In the genomic region with DNA sequence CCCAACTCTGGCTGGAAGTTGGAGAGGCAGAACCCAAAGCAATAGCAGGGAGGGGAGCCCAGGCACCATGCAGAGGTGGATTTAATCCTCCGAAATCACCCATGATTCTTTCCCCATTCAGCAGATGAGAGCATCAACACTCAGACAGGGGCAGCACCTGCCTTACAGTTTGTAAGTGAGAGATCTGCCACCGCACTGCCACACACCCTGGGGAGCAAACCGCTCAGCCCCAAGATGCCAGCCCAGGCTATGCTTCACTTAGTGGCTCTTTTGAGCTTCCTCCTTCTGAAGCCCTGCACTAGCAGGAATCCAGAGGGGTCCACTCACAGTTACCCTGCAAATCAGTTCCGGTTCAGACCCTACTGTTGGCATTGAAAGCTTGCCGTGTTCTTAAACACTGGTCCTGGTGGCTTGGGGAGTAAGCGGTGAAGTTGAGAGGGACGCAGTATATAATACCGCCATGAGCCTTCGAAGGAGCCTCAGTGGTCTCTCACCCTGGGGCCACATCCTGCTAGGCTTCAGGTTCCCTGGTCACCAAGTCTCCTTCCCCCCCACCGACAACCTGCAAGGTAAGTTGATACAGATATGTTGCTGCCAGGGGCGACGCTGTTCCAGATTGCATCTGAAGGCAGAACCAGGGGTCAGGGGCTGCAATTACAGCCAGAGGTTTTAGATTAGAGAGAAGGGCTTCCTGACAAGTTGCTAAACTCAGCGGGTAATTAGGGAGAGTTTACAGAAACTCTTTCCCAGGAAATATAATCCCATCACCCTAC, we compare ENCODE assay signal across 20 cellular contexts.
DNase-seq lines count a peak whose midpoint lies in the region; ATAC-seq, FAIRE-seq and TF ChIP-seq lines count a peak whose summit lies in the region.
"Had no signal": no experiment of that assay in that cellular context is flagged by ENCODE, and none has a peak within 500 bp of the region (broad histone marks: within the 10 kb centered on the region; RNA-seq: fewer than 3 reads in every experiment).

No MANE protein-coding gene starts in this region.

- H3K79me2 ChIP-seq in GM23338 (replicated peaks; ENCODE audit: insufficient read depth) (no peaks in the 10 kb centered on the region), GM12878 (ENCODE audit: control insufficient read depth, insufficient read depth, low read length) (no peaks in the 10 kb centered on the region)

- H3K36me3 ChIP-seq in GM23338 (ENCODE audit: insufficient read depth) (no peaks in the 10 kb centered on the region), GM12878 (ENCODE audit: control insufficient read depth in 2 of 2, insufficient read depth in 2 of 2, low read length in 1 of 2) (no peaks in the 10 kb centered on the region), BE2C (no peaks in the 10 kb centered on the region)
- no peaks in the 10 kb centered on the region for H3K36me3 ChIP-seq in naive thymus-derived CD4-positive, alpha-beta T cell (ENCODE audit: control insufficient read depth in 2 of 3, insufficient read depth in 3 of 3, low read length in 3 of 3)

- TF ChIP-seq EP300 in GM12878 (IDR thresholded peaks at IDR 0.05; ENCODE audit: borderline replicate concordance in 1 of 2, control insufficient read depth in 1 of 2, low read depth in 2 of 2, low read length in 2 of 2) = no peak

- no TSS peak for BruUV-seq in GM12878 (replicated peaks; lab: Mats Ljungman, UMichigan)

- TF ChIP-seq CTCF in GM23338 (conservative IDR thresholded peaks at IDR 0.05; ENCODE audit: low read depth in 2 of 2) (no peak), GM12878 (IDR thresholded peaks at IDR 0.05 in 2 of 3, conservative IDR thresholded peaks at IDR 0.05 in 1 of 3; ENCODE audit: control insufficient read depth in 2 of 3, extremely low read depth in 1 of 3, insufficient read depth in 1 of 3, low read depth in 3 of 3, low read length in 3 of 3) (no peak), BE2C (IDR thresholded peaks at IDR 0.05; ENCODE audit: low read depth, low read length) (no peak), D721Med (IDR thresholded peaks at IDR 0.05; ENCODE audit: insufficient read depth, missing control alignments) (no peak)

- peak; percentile 21 for DNase-seq in GM23338 (ENCODE audit: low spot score)
- no peak for DNase-seq in GM12878 (ENCODE audit: low read depth, low spot score)
- DNase-seq in naive thymus-derived CD4-positive, alpha-beta T cell = no peak
- no peak for DNase-seq in BE2C
- DNase-seq in D721Med (ENCODE audit: insufficient read length, low spot score) = no peak
- DNase-seq in NCI-H748 (lab: John Stamatoyannopoulos, UW; ENCODE audit: unreplicated experiment) = no peak
- DNase-seq: COR-L47; DMS53; NCI-H1436; NCI-H2081; NCI-H345; NCI-H526 treated with DMSO at 0.1 percent for 48 hours; NK-92 treated with Interleukin-12 subunit alpha and Interleukin-12 subunit beta, amount 100 ng/mL, for 24 hours; PC-3 had no signal

- H3K27ac Mint-ChIP-seq in GM23338 = 0 out of 2 replicates have a peak overlapping the region, but pooled peaks have one; percentile 6
- no peak overlapping the region for H3K27ac Mint-ChIP-seq in naive thymus-derived CD4-positive, alpha-beta T cell
- H3K27ac Mint-ChIP-seq in stimulated activated memory B cell treated with anti-CD40 and anti-IgM and Interleukin-4, amounts not matched to agents 10 μg/mL and 1 μg/mL and 100 μg/mL, for 72 hours = peak overlapping the region; percentile 31

- H3K9me2 ChIP-seq in GM23338 (ENCODE audit: insufficient read depth) = no peaks in the 10 kb centered on the region

- H4K20me1 ChIP-seq in GM23338 (replicated peaks; ENCODE audit: insufficient read depth) (no peaks in the 10 kb centered on the region), GM12878 (ENCODE audit: control insufficient read depth, insufficient read depth) (no peaks in the 10 kb centered on the region)

- FAIRE-seq in GM12878 (lab: Jason Lieb, UNC) = no peak
- no peak for FAIRE-seq in D721Med (lab: Jason Lieb, UNC)
- FAIRE-seq: GM19239 had no signal

- H3K4me2 ChIP-seq in GM23338 (peak overlapping the region; percentile 52), GM12878 (ENCODE audit: control insufficient read depth, insufficient read depth) (no peak overlapping the region)

- no peak for TF ChIP-seq RAD21 in GM12878 (IDR thresholded peaks at IDR 0.05; ENCODE audit: insufficient read depth, low read depth, low read length)

- in situ Hi-C loops in GM12878 (cut with MboI) = no loop called here

- peaks cover 19% of the 10 kb centered on the region for H3K27me3 Mint-ChIP-seq in GM23338 (ENCODE audit: insufficient read depth, low read depth, poor library complexity)
- H3K27me3 Mint-ChIP-seq in naive thymus-derived CD4-positive, alpha-beta T cell = peaks cover 0 to 13% (median 0%) of the 10 kb centered on the region in 5 donors
- H3K27me3 Mint-ChIP-seq in stimulated activated memory B cell treated with anti-CD40 and anti-IgM and Interleukin-4, amounts not matched to agents 10 μg/mL and 1 μg/mL and 100 μg/mL, for 72 hours = no peaks in the 10 kb centered on the region

- peaks cover 63% of the 10 kb centered on the region for H3K4me1 Mint-ChIP-seq in GM23338
- H3K4me1 Mint-ChIP-seq in naive thymus-derived CD4-positive, alpha-beta T cell = peaks cover 0 to 23% (median 0%) of the 10 kb centered on the region in 7 donors
- H3K4me1 Mint-ChIP-seq in stimulated activated memory B cell treated with anti-CD40 and anti-IgM and Interleukin-4, amounts not matched to agents 10 μg/mL and 1 μg/mL and 100 μg/mL, for 72 hours = peaks cover 48% of the 10 kb centered on the region

- H3K27me3 ChIP-seq in GM23338 (ENCODE audit: insufficient read depth) (no peaks in the 10 kb centered on the region), GM12878 (replicated peaks in 1 of 2; ENCODE audit: control insufficient read depth in 2 of 2, insufficient read depth in 2 of 2, low read length in 1 of 2) (no peaks in the 10 kb centered on the region), BE2C (peaks cover 87% of the 10 kb centered on the region)
- no peaks in the 10 kb centered on the region for H3K27me3 ChIP-seq in naive thymus-derived CD4-positive, alpha-beta T cell (ENCODE audit: control insufficient read depth in 2 of 2, insufficient read depth in 2 of 2, low read length in 2 of 2)

- no peak overlapping the region for H3K4me3 Mint-ChIP-seq in GM23338
- no peak overlapping the region for H3K4me3 Mint-ChIP-seq in naive thymus-derived CD4-positive, alpha-beta T cell
- H3K4me3 Mint-ChIP-seq in stimulated activated memory B cell treated with anti-CD40 and anti-IgM and Interleukin-4, amounts not matched to agents 10 μg/mL and 1 μg/mL and 100 μg/mL, for 72 hours = no peak overlapping the region

- no peaks in the 10 kb centered on the region; the same call in 2 of the 3 replicates for H3K36me3 Mint-ChIP-seq in GM23338 (ENCODE audit: low read depth)
- no peaks in the 10 kb centered on the region for H3K36me3 Mint-ChIP-seq in naive thymus-derived CD4-positive, alpha-beta T cell
- H3K36me3 Mint-ChIP-seq in stimulated activated memory B cell treated with anti-CD40 and anti-IgM and Interleukin-4, amounts not matched to agents 10 μg/mL and 1 μg/mL and 100 μg/mL, for 72 hours = no peaks in the 10 kb centered on the region
- H3K36me3 Mint-ChIP-seq: IgD-negative memory B cell had no signal

- H3K4me1 ChIP-seq in GM23338 (ENCODE audit: insufficient read depth) = peaks cover 44% of the 10 kb centered on the region
- peaks cover 6% of the 10 kb centered on the region for H3K4me1 ChIP-seq in GM12878 (ENCODE audit: control insufficient read depth, insufficient read depth, low read length)
- H3K4me1 ChIP-seq in naive thymus-derived CD4-positive, alpha-beta T cell (ENCODE audit: control insufficient read depth in 2 of 2, insufficient read depth in 2 of 2, low read length in 2 of 2) = no peaks in the 10 kb centered on the region
- H3K4me1 ChIP-seq in BE2C = no peaks in the 10 kb centered on the region

- TF ChIP-seq POLR2A in GM12878 (IDR thresholded peaks at IDR 0.05; ENCODE audit: low read depth, low read length) = no peak

- H3K4me3 ChIP-seq in GM23338 (no peak overlapping the region), GM12878 (no peak overlapping the region), BE2C (ENCODE audit: low read depth, low read length) (no peak overlapping the region)
- no peak overlapping the region for H3K4me3 ChIP-seq in naive thymus-derived CD4-positive, alpha-beta T cell (ENCODE audit: low read length)
- H3K4me3 ChIP-seq: SK-N-MC had no signal

- POLR2A ChIA-PET in GM12878 (lab: Charles Lee) = interaction anchor here (0.5 to 1.2 kb wide), 3 partner anchors 10 to 56 kb away, joined by 3 to 5 read pairs (median 4); no protein-coding TSS in a partner anchor
- POLR2A ChIA-PET in naive thymus-derived CD4-positive, alpha-beta T cell (lab: Charles Lee) = no interaction called here

- CTCF ChIA-PET in GM12878 (lab: Yijun Ruan, JAX) = interaction anchor here (0.9 to 1.4 kb wide), 3 partner anchors 10 to 45 kb away, joined by 3 to 5 read pairs (median 3); no protein-coding TSS in a partner anchor
- CTCF ChIA-PET in naive thymus-derived CD4-positive, alpha-beta T cell (lab: Charles Lee) = interaction anchor here (0.6 kb wide), 1 partner anchor 323 kb away, joined by 3 read pairs; no protein-coding TSS in a partner anchor

- no peak overlapping the region for H3K9ac ChIP-seq in GM12878 (ENCODE audit: control insufficient read depth, insufficient read depth, low read length)

- RAD21 ChIA-PET in GM12878 (lab: Charles Lee; ENCODE audit: unreplicated experiment) = interaction anchor here (0.8 to 1.4 kb wide), 5 partner anchors 10 to 82 kb away, joined by 3 to 4 read pairs (median 3); no protein-coding TSS in a partner anchor

- no peak for ATAC-seq in GM23338
- peak; percentile 57; the same call in 2 of the 3 replicates for ATAC-seq in GM12878
- peak; percentile 44 for ATAC-seq in naive thymus-derived CD4-positive, alpha-beta T cell
- ATAC-seq in stimulated activated memory B cell treated with anti-CD40 and anti-IgM and Interleukin-4, amounts not matched to agents 10 μg/mL and 1 μg/mL and 100 μg/mL, for 72 hours = peak; percentile 82
- ATAC-seq: PC-3, Right ventricle myocardium inferior had no signal

- H3K9me3 ChIP-seq in GM12878 (replicated peaks; ENCODE audit: control insufficient read depth, insufficient read depth, low read length) (no peaks in the 10 kb centered on the region), BE2C (no peaks in the 10 kb centered on the region)
- H3K9me3 ChIP-seq in naive thymus-derived CD4-positive, alpha-beta T cell (ENCODE audit: control insufficient read depth in 2 of 3, low read length in 3 of 3) = no peaks in the 10 kb centered on the region

- peaks cover 4% of the 10 kb centered on the region; the same call in 1 of the 3 replicates for H3K9me3 Mint-ChIP-seq in GM23338
- no peaks in the 10 kb centered on the region for H3K9me3 Mint-ChIP-seq in naive thymus-derived CD4-positive, alpha-beta T cell
- H3K9me3 Mint-ChIP-seq in stimulated activated memory B cell treated with anti-CD40 and anti-IgM and Interleukin-4, amounts not matched to agents 10 μg/mL and 1 μg/mL and 100 μg/mL, for 72 hours = no peaks in the 10 kb centered on the region
- H3K9me3 Mint-ChIP-seq: IgD-negative memory B cell had no signal

- H2AFZ ChIP-seq in GM23338 = no peak overlapping the region
- no peak overlapping the region for H2AFZ ChIP-seq in GM12878 (ENCODE audit: control insufficient read depth, low read depth, low read length)

- H3K27ac ChIP-seq in GM23338 (ENCODE audit: low read depth) (no peak overlapping the region), GM12878 (ENCODE audit: control insufficient read depth, insufficient read depth) (no peak overlapping the region)
- no peak overlapping the region for H3K27ac ChIP-seq in naive thymus-derived CD4-positive, alpha-beta T cell (ENCODE audit: low read depth, low read length)
- H3K27ac ChIP-seq: C4-2B, SK-N-MC had no signal

- SMC1A ChIA-PET in GM12878 (lab: Charles Lee; ENCODE audit: uncharacterized antibody, unreplicated experiment) = interaction anchor here (0.6 to 6.5 kb wide), 4 partner anchors 9 to 75 kb away, joined by 3 to 46 read pairs (median 4); no protein-coding TSS in a partner anchor

- peaks cover 18% of the 10 kb centered on the region for H3F3A ChIP-seq in GM23338 (replicated peaks; ENCODE audit: low read depth)

- intact Hi-C loops in GM12878 (cut with micrococcal nuclease; ENCODE audit: unreplicated experiment) = no loop called here
- intact Hi-C loops in naive thymus-derived CD4-positive, alpha-beta T cell (cut with micrococcal nuclease) = no loop called here

- WGBS in GM12878 (ENCODE audit: insufficient coverage, insufficient replicate concordance, low lambda C conversion rate, missing lambda C conversion rate) = 65% methylated on average over 13 of the region's 13 CpGs

Comparison
In these comparisons a context has a peak if more than half of its experiments do, and no peak if none do; other contexts are left out.
1. H3K27ac Mint-ChIP-seq: peak in GM23338 (single experiment) and stimulated activated memory B cell treated with anti-CD40 and anti-IgM and Interleukin-4, amounts not matched to agents 10 μg/mL and 1 μg/mL and 100 μg/mL, for 72 hours (single experiment); none in naive thymus-derived CD4-positive, alpha-beta T cell (0 of 9).